In the genomic region with DNA sequence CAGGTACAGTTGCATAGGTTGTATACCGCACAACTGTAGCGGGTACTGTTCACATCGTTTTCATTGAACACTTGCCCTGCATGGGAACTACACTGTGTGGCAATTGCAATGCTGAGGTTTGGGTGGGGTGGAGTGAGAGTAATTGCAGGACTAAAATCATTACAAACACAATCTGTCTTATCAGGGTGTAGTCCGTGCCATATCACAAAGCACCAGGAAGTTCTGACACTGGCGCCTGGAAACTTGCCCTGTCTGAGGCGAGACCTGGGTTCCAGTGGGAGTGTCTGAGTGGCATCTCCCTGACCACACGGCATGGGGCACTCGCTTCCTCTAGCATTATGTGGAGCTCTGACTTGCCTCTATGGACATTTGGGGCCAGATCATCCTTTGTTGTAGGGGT, we compare ENCODE assay signal across 16 cellular contexts.
DNase-seq lines count a peak whose midpoint lies in the region; ATAC-seq and TF ChIP-seq lines count a peak whose summit lies in the region.
"Had no signal": no experiment of that assay in that cellular context is flagged by ENCODE, and none has a peak within 500 bp of the region (broad histone marks: within the 10 kb centered on the region; RNA-seq: fewer than 3 reads in every experiment).

No MANE protein-coding gene starts in this region.

- TF ChIP-seq CTCF in body of pancreas (IDR thresholded peaks at IDR 0.05) (no peak), transverse colon (IDR thresholded peaks at IDR 0.05) (peak in 1 of 5 experiments; percentile 19)

- in situ Hi-C loops in transverse colon (cut with MboI; ENCODE audit: low pct_ligation_motif_present in 1 of 4, low pct_unique_long_range_greater_than_20kb in 1 of 4, low sequenced_read_pairs in 3 of 4): loop anchor here (10.0 to 25.0 kb wide), 5 partner anchors 264 to 874 kb away; a partner anchor contains a TSS

- ATAC-seq in body of pancreas (peak; percentile 42), left colon (peak; percentile 74), HG02981 (IDR thresholded peaks at IDR 0.05; ENCODE audit: unreplicated experiment) (no peak), HG02610 (IDR thresholded peaks at IDR 0.05; ENCODE audit: unreplicated experiment) (no peak)

- 49 to 53% methylated on average over 5 to 8 of the region's 8 CpGs for WGBS in body of pancreas, 2 donors
- 41 to 45% methylated on average over 2 to 8 of the region's 8 CpGs for WGBS in transverse colon (ENCODE audit: low coverage in 1 of 2), 2 donors

- TF ChIP-seq POLR2A in body of pancreas (IDR thresholded peaks at IDR 0.05) (no peak), transverse colon (IDR thresholded peaks at IDR 0.05) (no peak)

- H3K4me3 ChIP-seq in body of pancreas (no peak overlapping the region), transverse colon (no peak overlapping the region)
- H3K4me3 ChIP-seq: BLaER1, HAP-1 had no signal

- H3K27ac ChIP-seq in body of pancreas (no peak overlapping the region), transverse colon (peak overlapping the region; percentile 81 to 86 (median 84))
- H3K27ac ChIP-seq: BLaER1 had no signal

- H3K36me3 ChIP-seq in body of pancreas (replicated peaks in 1 of 2; ENCODE audit: insufficient read depth in 1 of 2, low read depth in 2 of 2) (no peaks in the 10 kb centered on the region), transverse colon (no peaks in the 10 kb centered on the region)
- H3K36me3 ChIP-seq: BLaER1, HAP-1 had no signal

- H3K27me3 ChIP-seq in body of pancreas: no peaks in the 10 kb centered on the region
- no peaks in the 10 kb centered on the region for H3K27me3 ChIP-seq in transverse colon
- H3K27me3 ChIP-seq: BLaER1 had no signal

- peak; percentile 35 for TF ChIP-seq EP300 in transverse colon (IDR thresholded peaks at IDR 0.05; ENCODE audit: low read depth)

- H3K4me1 ChIP-seq in body of pancreas: peaks cover 6% of the 10 kb centered on the region
- peaks cover 4 to 41% (median 20%) of the 10 kb centered on the region in 4 donors for H3K4me1 ChIP-seq in transverse colon
- H3K4me1 ChIP-seq: HAP-1 had no signal

- peak; percentile 9 for DNase-seq in NCI-H226
- peak in 2 of 4 donors; percentile 9 to 33 for DNase-seq in body of pancreas
- peak; percentile 88 to 92 for DNase-seq in left colon
- peak; percentile 89 for DNase-seq in transverse colon
- DNase-seq in NCI-H748 (lab: John Stamatoyannopoulos, UW; ENCODE audit: unreplicated experiment): no peak
- DNase-seq: EL, IMR-90, Kasumi-1, NCI-H1417, NCI-H1930, NCI-H526, OCI-M1 had no signal

- intact Hi-C loops in body of pancreas (cut with DNase I): no loop called here
- intact Hi-C loops in left colon (cut with DNase I, micrococcal nuclease): loop anchor here in 1 of 2 donors (5.0 to 10.0 kb wide), 2 partner anchors 264 to 877 kb away; no protein-coding TSS in a partner anchor
- intact Hi-C loops in transverse colon (cut with DNase I; ENCODE audit: low total_unique reads): loop anchor here (5.0 kb wide), 1 partner anchor 877 kb away; no protein-coding TSS in a partner anchor

- H3K9me3 ChIP-seq in body of pancreas (no peaks in the 10 kb centered on the region), transverse colon (no peaks in the 10 kb centered on the region)
- H3K9me3 ChIP-seq: BLaER1, HAP-1 had no signal

Comparison
In these comparisons a context has a peak if more than half of its experiments do, and no peak if none do; other contexts are left out.
1. ATAC-seq: peak in body of pancreas (single experiment) and left colon (single experiment); none in HG02981 (single experiment) and HG02610 (single experiment).
2. H3K27ac ChIP-seq: peak in transverse colon (4 of 4); none in body of pancreas (0 of 4).